Comparison of ENCODE assay signal across 1 cellular context in genomic region chr1:21607549-21608529, GRCh38.
TF ChIP-seq lines count a peak whose summit lies in the region.

No MANE protein-coding gene starts in this region.

TF ChIP-seq in GM12878, 131 proteins besides CTCF, POLR2A, EP300 and RAD21 (continued from another document):
- TF ChIP-seq PKNOX1 (IDR thresholded peaks at IDR 0.05) (peak; percentile 97), KDM1A (IDR thresholded peaks at IDR 0.05; ENCODE audit: borderline replicate concordance) (no peak)
